Comparison of ENCODE assay signal across 8 cellular contexts in the genomic region with DNA sequence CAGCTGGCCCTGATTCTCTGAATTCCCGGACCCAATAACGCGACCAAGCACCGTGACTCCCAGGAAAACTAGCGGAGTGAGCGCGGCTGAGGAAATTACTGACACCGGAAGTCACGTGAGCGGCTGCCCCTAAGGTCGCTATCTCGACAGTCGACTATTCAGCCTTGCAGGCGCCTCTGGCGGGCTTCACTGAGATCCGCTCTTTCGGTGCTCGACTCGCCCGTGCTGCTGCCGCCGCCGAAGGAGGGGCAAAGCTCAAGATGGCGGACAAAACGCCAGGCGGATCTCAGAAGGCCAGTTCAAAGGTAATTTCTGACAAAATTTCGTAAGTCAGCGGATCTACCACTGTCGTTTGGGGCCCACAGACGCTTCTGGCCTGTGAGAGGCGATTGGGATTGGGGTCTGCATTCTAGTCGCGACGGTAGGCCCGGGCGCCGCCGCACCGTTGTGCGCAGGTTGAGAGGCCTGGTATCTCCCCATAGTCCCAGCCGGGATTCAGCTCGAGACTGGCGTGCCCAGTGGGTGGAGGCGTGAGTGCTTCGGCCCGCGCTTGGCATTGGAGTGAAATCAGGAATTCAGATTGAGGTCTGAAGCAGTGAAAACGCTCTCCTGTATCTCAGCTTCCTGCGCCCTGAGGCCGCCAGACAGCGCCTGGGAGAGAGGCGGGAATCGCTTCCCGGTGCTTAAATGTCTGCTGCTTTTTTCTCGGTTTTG. TPM values are rescaled to one million over a fixed set of nuclear protein-coding genes. Genes with fewer than 3 reads are reported as not detected.
A peak's percentile ranks its signal among the peaks of the same experiment; 100 is the strongest.
DNase-seq lines count a peak whose midpoint lies in the region; ATAC-seq and TF ChIP-seq lines count a peak whose summit lies in the region.

Gene U2SURP, plus strand, starts transcription at position 202 of the 714 bp plus-strand sequence. Its CDS starts 59 bp downstream, at position 261.

- no peaks in the 10 kb centered on the region for H3K27me3 ChIP-seq in mucosa of stomach (ENCODE audit: control insufficient read depth, insufficient read depth, low read length)

- peaks cover 40% of the 10 kb centered on the region for H3K36me3 Mint-ChIP-seq in activated T-cell treated with anti-CD3 and anti-CD28 coated beads, Interleukin-2, amount 50 U/mL, for 24 hours (ENCODE audit: low read depth)

- peak within 1 kb of the TSS; percentile 99 for H3K9ac ChIP-seq in mucosa of stomach (ENCODE audit: low read length)

- no peaks in the 10 kb centered on the region for H3K36me3 ChIP-seq in mucosa of stomach (ENCODE audit: control insufficient read depth, insufficient read depth, low read length)

- H3K4me1 Mint-ChIP-seq in activated T-cell treated with anti-CD3 and anti-CD28 coated beads, Interleukin-2, amount 50 U/mL, for 24 hours (ENCODE audit: low read depth) = peaks cover 39% of the 10 kb centered on the region

- in situ Hi-C loops in KBM-7 (cut with MboI; ENCODE audit: low pct_unique_long_range_greater_than_20kb, low sequenced_read_pairs) = no loop called here

- peak within 1 kb of the TSS; percentile 100 for H3K27ac Mint-ChIP-seq in activated T-cell treated with anti-CD3 and anti-CD28 coated beads, Interleukin-2, amount 50 U/mL, for 24 hours

- H3K4me3 ChIP-seq in mucosa of stomach (ENCODE audit: low read length) = peak within 1 kb of the TSS; percentile 78

- peaks cover 5% of the 10 kb centered on the region for H3K4me1 ChIP-seq in mucosa of stomach (ENCODE audit: control insufficient read depth, insufficient read depth, low read length)

- peak; percentile 92 for ATAC-seq in GM21717 (IDR thresholded peaks at IDR 0.05; ENCODE audit: unreplicated experiment)

- peaks cover 2% of the 10 kb centered on the region for H3K27me3 Mint-ChIP-seq in activated T-cell treated with anti-CD3 and anti-CD28 coated beads, Interleukin-2, amount 50 U/mL, for 24 hours

- H3K9me3 ChIP-seq in mucosa of stomach (ENCODE audit: control insufficient read depth, low read length) = no peaks in the 10 kb centered on the region

- H3K4me3 Mint-ChIP-seq in activated T-cell treated with anti-CD3 and anti-CD28 coated beads, Interleukin-2, amount 50 U/mL, for 24 hours = peak within 1 kb of the TSS; percentile 97

- DNase-seq in DMS153 treated with DMSO at 0.1 percent for 48 hours (lab: John Stamatoyannopoulos, UW; ENCODE audit: unreplicated experiment) (peak; percentile 93), KBM-7 (peak; percentile 95), erythroblast (lab: John Stamatoyannopoulos, UW) (peak; percentile 97 to 98)
- DNase-seq in activated T-cell treated with anti-CD3 and anti-CD28 coated beads, Interleukin-2, amount 50 U/mL, for 24 hours = peak; percentile 90
- peak; percentile 75 to 79 for DNase-seq in stimulated activated CD8-positive, alpha-beta memory T cell treated with anti-CD3 and anti-CD28 coated beads, Interleukin-7, amount 100 ng/mL, for 1 hour (ENCODE audit: low read depth in 2 of 2)

- TF ChIP-seq POLR2A in erythroblast (IDR thresholded peaks at IDR 0.05; ENCODE audit: low read length) = peak; percentile 97

- H3K9me3 Mint-ChIP-seq in activated T-cell treated with anti-CD3 and anti-CD28 coated beads, Interleukin-2, amount 50 U/mL, for 24 hours = no peaks in the 10 kb centered on the region

TF ChIP-seq in PFSK-1, 5 proteins besides CTCF, POLR2A, EP300 and RAD21:
- TF ChIP-seq FOXP2 (optimal IDR thresholded peaks at IDR 0.05; ENCODE audit: borderline replicate concordance, extremely low read depth, extremely low read length, insufficient read depth) = peak; percentile 59
- peak; percentile 88 for TF ChIP-seq TAF1 (IDR thresholded peaks at IDR 0.05; ENCODE audit: borderline replicate concordance, insufficient read depth, low read length)
- no peak for TF ChIP-seq SIN3A (IDR thresholded peaks at IDR 0.05; ENCODE audit: borderline replicate concordance, insufficient read depth, low read length)
- TF ChIP-seq, protein P1, sequence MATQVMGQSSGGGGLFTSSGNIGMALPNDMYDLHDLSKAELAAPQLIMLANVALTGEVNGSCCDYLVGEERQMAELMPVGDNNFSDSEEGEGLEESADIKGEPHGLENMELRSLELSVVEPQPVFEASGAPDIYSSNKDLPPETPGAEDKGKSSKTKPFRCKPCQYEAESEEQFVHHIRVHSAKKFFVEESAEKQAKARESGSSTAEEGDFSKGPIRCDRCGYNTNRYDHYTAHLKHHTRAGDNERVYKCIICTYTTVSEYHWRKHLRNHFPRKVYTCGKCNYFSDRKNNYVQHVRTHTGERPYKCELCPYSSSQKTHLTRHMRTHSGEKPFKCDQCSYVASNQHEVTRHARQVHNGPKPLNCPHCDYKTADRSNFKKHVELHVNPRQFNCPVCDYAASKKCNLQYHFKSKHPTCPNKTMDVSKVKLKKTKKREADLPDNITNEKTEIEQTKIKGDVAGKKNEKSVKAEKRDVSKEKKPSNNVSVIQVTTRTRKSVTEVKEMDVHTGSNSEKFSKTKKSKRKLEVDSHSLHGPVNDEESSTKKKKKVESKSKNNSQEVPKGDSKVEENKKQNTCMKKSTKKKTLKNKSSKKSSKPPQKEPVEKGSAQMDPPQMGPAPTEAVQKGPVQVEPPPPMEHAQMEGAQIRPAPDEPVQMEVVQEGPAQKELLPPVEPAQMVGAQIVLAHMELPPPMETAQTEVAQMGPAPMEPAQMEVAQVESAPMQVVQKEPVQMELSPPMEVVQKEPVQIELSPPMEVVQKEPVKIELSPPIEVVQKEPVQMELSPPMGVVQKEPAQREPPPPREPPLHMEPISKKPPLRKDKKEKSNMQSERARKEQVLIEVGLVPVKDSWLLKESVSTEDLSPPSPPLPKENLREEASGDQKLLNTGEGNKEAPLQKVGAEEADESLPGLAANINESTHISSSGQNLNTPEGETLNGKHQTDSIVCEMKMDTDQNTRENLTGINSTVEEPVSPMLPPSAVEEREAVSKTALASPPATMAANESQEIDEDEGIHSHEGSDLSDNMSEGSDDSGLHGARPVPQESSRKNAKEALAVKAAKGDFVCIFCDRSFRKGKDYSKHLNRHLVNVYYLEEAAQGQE (IDR thresholded peaks at IDR 0.05; ENCODE audit: insufficient read depth in 1 of 2, low read depth in 2 of 2, low read length in 2 of 2) = peak; percentile 34 to 51; a peak in 2 of 4 replicates
- TF ChIP-seq POLR2AphosphoS5 (IDR thresholded peaks at IDR 0.05; ENCODE audit: low read depth, low read length) = peak; percentile 87
TF ChIP-seq in PFSK-1: peak in this region for 4.

RNA-seq across cellular contexts. Expression of gene U2SURP, which starts in this region (rescaled TPM):
- 18.7 TPM for polyA plus RNA-seq in PFSK-1 (2012; ENCODE audit: insufficient read length, low read depth)

Comparison
In these comparisons a context has a peak if more than half of its experiments do, and no peak if none do; other contexts are left out.
1. Peak in every context shown above with its lines: DNase-seq, ATAC-seq and H3K4me3 ChIP-seq.